ENCODE assay signal across 15 cellular contexts in the genomic region with DNA sequence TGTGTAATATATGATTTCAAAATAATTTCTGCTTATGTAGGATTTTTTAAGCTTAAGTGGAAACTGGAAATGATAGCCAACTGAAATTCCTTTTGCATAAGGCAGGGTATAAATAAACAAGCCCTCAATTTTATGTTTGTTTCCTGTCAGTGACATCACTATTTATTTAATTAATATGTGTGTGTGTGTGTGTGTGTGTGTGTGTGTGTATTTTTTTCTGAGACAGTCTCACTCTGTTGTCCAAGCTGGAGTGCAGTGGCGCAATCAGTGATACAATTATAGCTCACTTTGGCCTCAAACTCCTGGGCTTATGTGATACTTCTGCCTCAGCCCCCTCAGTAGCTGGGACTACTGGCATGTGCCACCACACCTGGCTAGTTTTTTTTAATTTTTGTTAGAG.
"Had no signal": no experiment of that assay in that cellular context is flagged by ENCODE, and none has a peak within 500 bp of the region (broad histone marks: within the 10 kb centered on the region; RNA-seq: fewer than 3 reads in every experiment).

No MANE protein-coding gene starts in this region.

- H3K4me1 ChIP-seq: heart left ventricle, right atrium auricular region, transverse colon had no signal

- H3K4me3 ChIP-seq: heart left ventricle, right atrium auricular region, smooth muscle cell, transverse colon had no signal

- ATAC-seq: activated T-helper 17 cell treated with anti-CD3 and anti-CD28 coated beads, Interleukin-2, amount 50 U/mL, for 72 hours; effector memory CD8-positive, alpha-beta T cell; heart left ventricle; natural killer cell; stimulated activated memory B cell treated with anti-CD40 and anti-IgM and Interleukin-4, amounts not matched to agents 10 μg/mL and 1 μg/mL and 100 μg/mL, for 72 hours had no signal

- H3K27ac ChIP-seq: epithelial cell of prostate, heart left ventricle, right atrium auricular region, transverse colon had no signal

- H3K4me2 ChIP-seq: smooth muscle cell had no signal

- H3K9me3 ChIP-seq: heart left ventricle, right atrium auricular region, transverse colon had no signal

- H3K27me3 ChIP-seq: heart left ventricle, right atrium auricular region, transverse colon had no signal

- DNase-seq: activated CD4-positive, alpha-beta T cell treated with anti-CD3 and anti-CD28 coated beads for 4 hours; activated naive CD4-positive, alpha-beta T cell treated with anti-CD3 and anti-CD28 coated beads for 36 hours; caudate nucleus; cortex of kidney; effector memory CD8-positive, alpha-beta T cell; foreskin melanocyte; heart left ventricle; natural killer cell; T-helper 1 cell; transverse colon had no signal
